Comparison of ENCODE assay signal across 29 cellular contexts in the genomic region with DNA sequence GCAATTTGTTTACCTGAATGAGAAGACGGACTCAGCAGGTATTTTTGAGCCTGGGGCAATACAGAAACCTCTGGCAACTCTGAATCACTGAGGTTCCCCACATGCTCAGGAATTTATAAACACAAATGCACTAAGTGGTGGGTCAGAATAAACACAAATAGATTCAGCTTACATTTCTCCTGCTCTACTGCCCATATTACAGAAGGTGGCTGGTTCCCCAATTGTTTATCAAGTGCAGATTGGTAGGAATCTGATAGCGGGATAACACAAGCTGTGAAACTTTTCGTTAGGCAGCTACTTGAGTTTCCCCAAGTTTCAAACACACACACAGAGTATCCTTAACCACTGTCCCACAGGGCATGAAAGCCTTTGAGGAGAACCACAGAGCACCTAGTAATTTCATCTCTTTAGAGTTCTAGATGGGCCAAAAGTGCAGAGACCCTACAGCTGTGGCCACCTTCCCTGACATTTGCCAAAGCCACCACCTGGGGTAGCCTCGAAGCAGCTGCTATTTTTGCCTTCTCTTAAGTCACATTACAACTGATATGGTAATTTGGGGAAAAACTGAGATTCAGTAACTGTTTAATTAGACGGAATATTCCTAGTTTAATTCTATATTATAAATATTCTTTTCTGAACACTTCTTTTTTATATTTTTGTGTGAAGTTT.
"Had no signal": no experiment of that assay in that cellular context is flagged by ENCODE, and none has a peak within 500 bp of the region (broad histone marks: within the 10 kb centered on the region; RNA-seq: fewer than 3 reads in every experiment).

No MANE protein-coding gene starts in this region.

- ATAC-seq: activated CD4-positive, alpha-beta T cell treated with anti-CD3 and anti-CD28 coated beads for 36 hours; activated naive CD4-positive, alpha-beta T cell treated with anti-CD3 and anti-CD28 coated beads, Interleukin-2, amount 50 U/mL, for 72 hours; activated T-cell treated with anti-CD3 and anti-CD28 coated beads, Interleukin-2, amount 50 U/mL, for 72 hours; esophagus mucosa; gastrocnemius medialis; heart right ventricle; T-helper 17 cell had no signal

- H3K9me3 ChIP-seq: ascending aorta, breast epithelium, colonic mucosa, gastrocnemius medialis, heart right ventricle had no signal

- H3K27me3 ChIP-seq: ascending aorta, breast epithelium, cardiac muscle cell, colonic mucosa, gastrocnemius medialis, heart right ventricle had no signal

- H3K4me3 ChIP-seq: ascending aorta, breast epithelium, cardiac muscle cell, colonic mucosa, gastrocnemius medialis, heart right ventricle had no signal

- H3K4me1 ChIP-seq: ascending aorta, breast epithelium, colonic mucosa, gastrocnemius medialis, heart right ventricle had no signal

- H3K27ac ChIP-seq: ascending aorta, breast epithelium, cardiac muscle cell, colonic mucosa, gastrocnemius medialis, heart right ventricle, WERI-Rb-1 had no signal

- H3K36me3 ChIP-seq: ascending aorta, breast epithelium, cardiac muscle cell, colonic mucosa, gastrocnemius medialis, heart right ventricle, WERI-Rb-1 had no signal

- DNase-seq: activated CD4-positive, alpha-beta memory T cell treated with anti-CD3 and anti-CD28 coated beads for 36 hours; activated CD4-positive, alpha-beta T cell treated with anti-CD3 and anti-CD28 coated beads for 36 hours; activated CD4-positive, alpha-beta T cell treated with anti-CD3 and anti-CD28 coated beads, Interleukin-2, amount 10 ng/mL, durations not matched to agents 24 days and 14 days; activated CD4-positive, CD25-positive, alpha-beta regulatory T cell; activated CD4-positive, CD25-positive, alpha-beta regulatory T cell treated with anti-CD3 and anti-CD28 coated beads, Interleukin-2, amount 50 U/mL, for 72 hours; activated CD8-positive, alpha-beta memory T cell treated with anti-CD3 and anti-CD28 coated beads, Interleukin-2, amount 50 U/mL, for 48 hours; activated gamma-delta T cell; activated naive CD4-positive, alpha-beta T cell; activated naive CD4-positive, alpha-beta T cell treated with anti-CD3 and anti-CD28 coated beads, Interleukin-2, amount 10 ng/mL, durations not matched to agents 7 days and 5 days; activated naive CD8-positive, alpha-beta T cell treated with anti-CD3 and anti-CD28 coated beads, Interleukin-2, amount 10 ng/mL, durations not matched to agents 7 days and 5 days; activated T-cell treated with anti-CD3 and anti-CD28 coated beads for 4 hours; activated T-cell treated with anti-CD3 and anti-CD28 coated beads, Interleukin-2, amount 50 U/mL, for 24 hours; activated T-cell treated with anti-CD3 and anti-CD28 coated beads, Interleukin-2, amount 50 U/mL, for 72 hours; central memory CD4-positive, alpha-beta T cell; cerebellar nuclear complex; colonic mucosa; effector CD8-positive, alpha-beta T cell; gastrocnemius medialis; glutamatergic neuron; heart right ventricle; T-helper 1 cell; T-helper 17 cell; T1000; WERI-Rb-1 had no signal
